Comparison of ENCODE assay signal across 10 cellular contexts in the genomic region with DNA sequence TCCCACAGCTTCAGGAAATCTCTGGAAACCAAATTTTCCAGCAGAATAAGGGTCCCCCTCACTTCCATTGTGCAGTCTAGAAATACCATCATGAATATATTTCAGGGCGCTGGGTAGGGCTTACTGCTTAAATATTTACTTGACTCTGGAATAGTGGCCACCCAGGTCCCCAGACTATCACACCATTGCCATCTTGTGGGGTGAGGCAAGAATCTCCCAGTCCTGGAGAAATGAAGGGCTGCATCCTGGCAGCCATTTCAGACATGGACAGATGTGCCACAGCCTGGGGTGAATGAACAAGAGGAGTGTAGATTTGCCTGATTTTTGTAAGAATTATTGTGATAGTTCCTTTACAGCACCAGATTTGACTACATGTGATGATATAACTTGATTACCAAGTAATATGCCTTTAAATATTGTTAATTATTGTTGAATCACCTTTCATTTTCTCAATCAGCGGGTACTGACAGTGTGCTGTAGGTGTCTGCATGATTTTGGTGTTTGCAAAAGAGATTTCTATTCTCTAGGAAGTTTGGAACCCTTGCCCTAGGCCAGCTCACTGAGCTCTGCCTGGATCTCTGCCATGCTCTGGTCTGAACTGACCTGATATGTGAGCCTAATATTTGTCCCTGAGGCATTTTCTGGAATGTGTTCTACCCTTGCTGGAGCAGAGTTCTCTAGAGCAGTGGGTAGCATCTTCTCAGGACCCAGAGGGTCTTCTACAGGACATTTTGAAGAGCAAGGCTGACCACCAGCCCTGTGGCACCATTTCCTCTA.
DNase-seq lines count a peak whose midpoint lies in the region; FAIRE-seq and TF ChIP-seq lines count a peak whose summit lies in the region.
"Had no signal": no experiment of that assay in that cellular context is flagged by ENCODE, and none has a peak within 500 bp of the region (broad histone marks: within the 10 kb centered on the region; RNA-seq: fewer than 3 reads in every experiment).

No MANE protein-coding gene starts in this region.

- 0 out of 2 replicates have a peak overlapping the region, but pooled peaks have one; percentile 27 for H3K9ac ChIP-seq in Karpas-422 (ENCODE audit: low read length)

- DNase-seq in GM12865 (ENCODE audit: low read depth) (peak; percentile 18), Karpas-422 (peak; percentile 65), brain microvascular endothelial cell (peak; percentile 33), mucosa of gallbladder (ENCODE audit: low spot score) (peak; percentile 13), frontal cortex (ENCODE audit: low spot score in 2 of 2) (no peak), NCI-H82 treated with DMSO at 0.1 percent for 48 hours (lab: John Stamatoyannopoulos, UW; ENCODE audit: unreplicated experiment) (no peak), cerebellar cortex (ENCODE audit: low spot score) (no peak)
- no peak for DNase-seq in activated CD4-positive, CD25-positive, alpha-beta regulatory T cell (lab: John Stamatoyannopoulos, UW)
- DNase-seq: activated CD8-positive, alpha-beta memory T cell treated with anti-CD3 and anti-CD28 coated beads, Interleukin-2, amount 50 U/mL, for 48 hours; NCI-H1092 had no signal

- no peaks in the 10 kb centered on the region for H4K20me1 ChIP-seq in Karpas-422 (ENCODE audit: insufficient read depth, low read depth, low read length)

- FAIRE-seq in frontal cortex (lab: Jason Lieb, UNC) = no peak

- in situ Hi-C loops in brain microvascular endothelial cell (cut with HindIII; ENCODE audit: low pct_ligation_motif_present, low sequenced_read_pairs) = no loop called here

- H2AFZ ChIP-seq in Karpas-422 (ENCODE audit: low read length) = peak overlapping the region; percentile 72

- H3K9me2 ChIP-seq in Karpas-422 (replicated peaks; ENCODE audit: insufficient read depth, low read length) = no peaks in the 10 kb centered on the region

- H3K27me3 ChIP-seq in Karpas-422 (ENCODE audit: low read length) = no peaks in the 10 kb centered on the region
- no peaks in the 10 kb centered on the region for H3K27me3 ChIP-seq in brain microvascular endothelial cell (replicated peaks)

- H3K36me3 ChIP-seq in Karpas-422 (ENCODE audit: insufficient read depth, low read length) (no peaks in the 10 kb centered on the region), brain microvascular endothelial cell (replicated peaks) (no peaks in the 10 kb centered on the region)

- H3K27ac ChIP-seq in Karpas-422 (ENCODE audit: low read length) (no peak overlapping the region), brain microvascular endothelial cell (no peak overlapping the region)

- H3K4me1 ChIP-seq in Karpas-422 (ENCODE audit: low read length) = peaks cover 56% of the 10 kb centered on the region

- TF ChIP-seq CTCF in GM12865 (IDR thresholded peaks at IDR 0.05; ENCODE audit: insufficient read depth, low read depth, low read length, missing control alignments) (no peak), brain microvascular endothelial cell (IDR thresholded peaks at IDR 0.05; ENCODE audit: low read depth, low read length, missing control alignments) (peak; percentile 50)

- no peaks in the 10 kb centered on the region for H3K79me2 ChIP-seq in Karpas-422 (ENCODE audit: low read length)

- no peaks in the 10 kb centered on the region for H3K9me3 ChIP-seq in Karpas-422 (ENCODE audit: low read length)

- H3K4me2 ChIP-seq in Karpas-422 (ENCODE audit: low read depth, low read length, poor library complexity, severe bottlenecking) = peak overlapping the region; percentile 97

- H3K4me3 ChIP-seq in GM12865 (ENCODE audit: low read depth, low read length) (no peak overlapping the region), Karpas-422 (ENCODE audit: low read length) (no peak overlapping the region), brain microvascular endothelial cell (ENCODE audit: low read depth, low read length) (no peak overlapping the region)

Comparison
In these comparisons a context has a peak if more than half of its experiments do, and no peak if none do; other contexts are left out.
1. DNase-seq: peak in GM12865 (single experiment), Karpas-422 (single experiment), brain microvascular endothelial cell (single experiment) and mucosa of gallbladder (single experiment); none in activated CD4-positive, CD25-positive, alpha-beta regulatory T cell (0 of 4), frontal cortex (0 of 2), NCI-H82 treated with DMSO at 0.1 percent for 48 hours (single experiment) and cerebellar cortex (single experiment).